21 cellular contexts compared by ENCODE assay signal in the genomic region with DNA sequence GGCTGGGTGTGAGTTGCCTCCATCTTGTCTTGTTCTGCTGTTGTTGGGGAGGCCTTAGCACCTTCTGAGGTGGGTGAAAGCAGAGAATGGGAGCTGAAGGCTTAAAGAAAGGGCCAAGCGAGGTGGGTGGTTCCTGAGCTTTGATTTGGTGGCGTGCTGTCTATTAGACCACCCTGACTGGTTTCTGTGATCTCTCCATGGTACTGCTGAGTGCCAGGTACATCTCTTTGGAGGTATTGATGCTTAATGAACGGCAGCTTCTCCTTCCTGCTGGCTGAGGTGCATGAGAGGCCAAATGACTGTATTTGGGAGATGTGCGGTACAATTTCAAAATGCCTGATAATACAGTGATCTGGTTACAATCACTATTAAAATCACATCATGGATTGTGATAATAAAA.
"Had no signal": no experiment of that assay in that cellular context is flagged by ENCODE, and none has a peak within 500 bp of the region (broad histone marks: within the 10 kb centered on the region; RNA-seq: fewer than 3 reads in every experiment).

No MANE protein-coding gene starts in this region.

- H3K27ac ChIP-seq: epithelial cell of prostate, esophagus muscularis mucosa, gastrocnemius medialis, left lung, lower lobe of right lung, parathyroid adenoma, tibial artery had no signal

- H3K9me3 ChIP-seq: esophagus muscularis mucosa, gastrocnemius medialis, left lung, lower lobe of right lung, psoas muscle, spleen, tibial artery had no signal

- H3K27me3 Mint-ChIP-seq: dendritic cell treated with granulocyte-macrophage colony-stimulating factor and Interleukin-4, amounts not matched to agents 40 ng/mL and 50 ng/mL, for 4 days had no signal

- DNase-seq: effector memory CD8-positive, alpha-beta T cell; gastrocnemius medialis; left lung; lower lobe of right lung; naive thymus-derived CD4-positive, alpha-beta T cell; nephron progenitor cell; psoas muscle; retina; spleen; stimulated activated CD4-positive, alpha-beta T cell treated with anti-CD3 and anti-CD28 coated beads, Interleukin-15, amount 100 ng/mL, for 24 hours; stimulated activated CD4-positive, alpha-beta T cell treated with anti-CD3 and anti-CD28 coated beads, Interleukin-1b, Interleukin-23, amount 100 ng/mL, for 48 hours; stimulated activated CD4-positive, alpha-beta T cell treated with anti-CD3 and anti-CD28 coated beads, Interleukin-4, amount 100 ng/mL, for 24 hours; tibial artery had no signal

- H3K4me3 Mint-ChIP-seq: dendritic cell treated with granulocyte-macrophage colony-stimulating factor and Interleukin-4, amounts not matched to agents 40 ng/mL and 50 ng/mL, for 4 days; effector memory CD8-positive, alpha-beta T cell; memory B cell; naive thymus-derived CD4-positive, alpha-beta T cell; nephron progenitor cell; stimulated activated memory B cell treated with anti-CD40 and anti-IgM and Interleukin-4, amounts not matched to agents 10 μg/mL and 1 μg/mL and 100 μg/mL, for 72 hours; stimulated activated naive CD8-positive, alpha-beta T cell treated with anti-CD3 and anti-CD28 coated beads, Interleukin-15, Interleukin-2, amounts not matched to agents 100 ng/mL and 50 ng/mL, for 24 hours had no signal

- H3K9me3 Mint-ChIP-seq: dendritic cell treated with granulocyte-macrophage colony-stimulating factor and Interleukin-4, amounts not matched to agents 40 ng/mL and 50 ng/mL, for 4 days; effector memory CD8-positive, alpha-beta T cell; memory B cell; naive thymus-derived CD4-positive, alpha-beta T cell; nephron progenitor cell; stimulated activated memory B cell treated with anti-CD40 and anti-IgM and Interleukin-4, amounts not matched to agents 10 μg/mL and 1 μg/mL and 100 μg/mL, for 72 hours; stimulated activated naive CD8-positive, alpha-beta T cell treated with anti-CD3 and anti-CD28 coated beads, Interleukin-15, Interleukin-2, amounts not matched to agents 100 ng/mL and 50 ng/mL, for 24 hours had no signal

- ATAC-seq: effector memory CD8-positive, alpha-beta T cell; gastrocnemius medialis; left lung; lower lobe of right lung; naive thymus-derived CD4-positive, alpha-beta T cell; psoas muscle; sciatic nerve; stimulated activated memory B cell treated with anti-CD40 and anti-IgM and Interleukin-4, amounts not matched to agents 10 μg/mL and 1 μg/mL and 100 μg/mL, for 72 hours had no signal

- H3K36me3 Mint-ChIP-seq: memory B cell; naive thymus-derived CD4-positive, alpha-beta T cell; stimulated activated memory B cell treated with anti-CD40 and anti-IgM and Interleukin-4, amounts not matched to agents 10 μg/mL and 1 μg/mL and 100 μg/mL, for 72 hours had no signal

- H3K27ac Mint-ChIP-seq: dendritic cell treated with granulocyte-macrophage colony-stimulating factor and Interleukin-4, amounts not matched to agents 40 ng/mL and 50 ng/mL, for 4 days; effector memory CD8-positive, alpha-beta T cell; memory B cell; naive thymus-derived CD4-positive, alpha-beta T cell; nephron progenitor cell; stimulated activated memory B cell treated with anti-CD40 and anti-IgM and Interleukin-4, amounts not matched to agents 10 μg/mL and 1 μg/mL and 100 μg/mL, for 72 hours; stimulated activated naive CD8-positive, alpha-beta T cell treated with anti-CD3 and anti-CD28 coated beads, Interleukin-15, Interleukin-2, amounts not matched to agents 100 ng/mL and 50 ng/mL, for 24 hours had no signal

- H3K4me3 ChIP-seq: esophagus muscularis mucosa, gastrocnemius medialis, left lung, lower lobe of right lung, psoas muscle, spleen, tibial artery had no signal

- H3K36me3 ChIP-seq: gastrocnemius medialis, left lung, lower lobe of right lung, spleen had no signal
